11 cellular contexts compared by ENCODE assay signal in the genomic region with DNA sequence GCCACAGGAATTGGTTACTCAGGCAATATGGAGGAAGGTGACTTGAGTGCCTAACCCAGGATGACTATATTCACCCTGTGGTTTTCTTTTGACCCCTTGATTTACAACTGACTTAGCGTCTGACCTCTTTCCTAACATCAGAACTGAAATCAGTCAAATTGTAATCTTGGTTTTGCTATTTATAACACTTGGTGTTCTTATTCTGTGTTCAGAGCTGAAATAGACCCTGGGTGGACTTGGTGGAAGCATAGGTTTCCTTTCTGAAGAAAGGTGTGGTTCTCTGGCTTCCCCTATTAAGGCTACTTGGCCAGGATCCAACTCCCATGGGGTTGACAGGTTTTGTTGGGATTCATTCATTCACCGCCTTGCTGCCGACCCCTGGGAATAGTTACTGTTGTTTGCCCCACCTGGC.
DNase-seq lines count a peak whose midpoint lies in the region; ATAC-seq and TF ChIP-seq lines count a peak whose summit lies in the region.
"Had no signal": no experiment of that assay in that cellular context is flagged by ENCODE, and none has a peak within 500 bp of the region (broad histone marks: within the 10 kb centered on the region; RNA-seq: fewer than 3 reads in every experiment).

No MANE protein-coding gene starts in this region.

- H3K27me3 Mint-ChIP-seq in activated naive CD8-positive, alpha-beta T cell treated with anti-CD3 and anti-CD28 coated beads, Interleukin-2, amount 50 U/mL, for 24 hours, result no peaks in the 10 kb centered on the region
- H3K27me3 Mint-ChIP-seq: central memory CD8-positive, alpha-beta T cell had no signal

- peaks cover 78% of the 10 kb centered on the region for H3K36me3 Mint-ChIP-seq in activated naive CD8-positive, alpha-beta T cell treated with anti-CD3 and anti-CD28 coated beads, Interleukin-2, amount 50 U/mL, for 24 hours (ENCODE audit: low read depth)

- no peak overlapping the region for H3K4me3 Mint-ChIP-seq in activated naive CD8-positive, alpha-beta T cell treated with anti-CD3 and anti-CD28 coated beads, Interleukin-2, amount 50 U/mL, for 24 hours
- H3K4me3 Mint-ChIP-seq: central memory CD8-positive, alpha-beta T cell had no signal

- peaks cover 43% of the 10 kb centered on the region for H3K4me1 Mint-ChIP-seq in activated naive CD8-positive, alpha-beta T cell treated with anti-CD3 and anti-CD28 coated beads, Interleukin-2, amount 50 U/mL, for 24 hours

- peaks cover 22% of the 10 kb centered on the region for H3K9me3 Mint-ChIP-seq in activated naive CD8-positive, alpha-beta T cell treated with anti-CD3 and anti-CD28 coated beads, Interleukin-2, amount 50 U/mL, for 24 hours

- TF ChIP-seq POLR2A in GM18505 (IDR thresholded peaks at IDR 0.05; ENCODE audit: borderline replicate concordance, extremely low read depth, insufficient read depth, insufficient read length), result no peak

- ATAC-seq in GM18498 (IDR thresholded peaks at IDR 0.05; ENCODE audit: unreplicated experiment) (peak; percentile 65), GM19452 (IDR thresholded peaks at IDR 0.05; ENCODE audit: unreplicated experiment) (peak; percentile 86), HG03378 (IDR thresholded peaks at IDR 0.05; ENCODE audit: unreplicated experiment) (peak; percentile 63), GM18505 (IDR thresholded peaks at IDR 0.05; ENCODE audit: unreplicated experiment) (no peak), GM19324 (IDR thresholded peaks at IDR 0.05; ENCODE audit: low FRiP score, unreplicated experiment) (no peak)
- peak; percentile 84 for ATAC-seq in activated naive CD8-positive, alpha-beta T cell treated with anti-CD3 and anti-CD28 coated beads, Interleukin-2, amount 50 U/mL, for 24 hours
- ATAC-seq: sciatic nerve had no signal

- no peak for DNase-seq in activated naive CD8-positive, alpha-beta T cell treated with anti-CD3 and anti-CD28 coated beads, Interleukin-2, amount 50 U/mL, for 24 hours
- no peak for DNase-seq in NCI-H146 (lab: John Stamatoyannopoulos, UW)
- DNase-seq: COR-L47, NCI-H1436 treated with DMSO at 0.1 percent for 48 hours had no signal

- peak overlapping the region; percentile 71 for H3K27ac Mint-ChIP-seq in activated naive CD8-positive, alpha-beta T cell treated with anti-CD3 and anti-CD28 coated beads, Interleukin-2, amount 50 U/mL, for 24 hours

Comparison
In these comparisons a context has a peak if more than half of its experiments do, and no peak if none do; other contexts are left out.
1. ATAC-seq: peak in GM18498 (single experiment), GM19452 (single experiment), HG03378 (single experiment) and activated naive CD8-positive, alpha-beta T cell treated with anti-CD3 and anti-CD28 coated beads, Interleukin-2, amount 50 U/mL, for 24 hours (single experiment); none in GM18505 (single experiment) and GM19324 (single experiment).